In the genomic region with DNA sequence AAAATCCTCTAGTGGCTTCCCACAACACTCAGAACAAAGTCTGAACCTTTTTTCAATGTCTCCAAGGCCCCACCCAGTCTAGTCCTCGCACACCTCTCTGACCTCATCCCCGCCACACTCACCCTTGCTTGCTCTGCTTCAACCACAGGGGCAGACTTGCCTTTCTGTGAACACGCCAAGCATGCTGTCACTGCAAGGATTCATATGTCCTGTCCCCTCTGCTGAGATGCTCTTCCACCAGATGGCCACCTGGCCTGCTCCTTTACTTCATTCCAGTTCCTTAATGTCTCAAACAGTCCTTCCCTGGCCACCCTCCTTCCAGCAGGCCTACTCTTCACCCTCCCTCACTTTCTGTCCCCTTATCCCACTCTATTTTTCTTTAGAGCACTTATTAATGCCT, we compare ENCODE assay signal across 13 cellular contexts.
"Had no signal": no experiment of that assay in that cellular context is flagged by ENCODE, and none has a peak within 500 bp of the region (broad histone marks: within the 10 kb centered on the region; RNA-seq: fewer than 3 reads in every experiment).

No MANE protein-coding gene starts in this region.

- DNase-seq: activated CD4-positive, CD25-positive, alpha-beta regulatory T cell treated with anti-CD3 and anti-CD28 coated beads, Interleukin-2, amount 50 U/mL, for 72 hours; activated effector memory CD4-positive, alpha-beta T cell treated with Interleukin-2 at 50 U/mL for 16 hours; activated naive CD4-positive, alpha-beta T cell treated with anti-CD3 and anti-CD28 coated beads, Interleukin-2, amount 50 U/mL, for 16 hours; activated T-cell treated with anti-CD3 and anti-CD28 coated beads, Interleukin-2, amount 50 U/mL, for 24 hours; dorsolateral prefrontal cortex; esophagus squamous epithelium; hippocampal formation; left ventricle myocardium superior; retina; T-helper 9 cell; uterus had no signal

- H3K4me1 ChIP-seq: uterus had no signal

- ATAC-seq: left ventricle myocardium superior; natural killer cell treated with Interleukin-12 subunit alpha and Interleukin-12 subunit beta and Interleukin-15 and Interleukin-18, amount 100 ng/mL, for 72 hours; stimulated activated memory B cell treated with anti-CD40 and anti-IgM and Interleukin-4, amounts not matched to agents 10 μg/mL and 1 μg/mL and 100 μg/mL, for 72 hours had no signal

- H3K27ac ChIP-seq: dorsolateral prefrontal cortex, esophagus squamous epithelium, uterus had no signal

- H3K9me3 ChIP-seq: esophagus squamous epithelium, uterus had no signal

- H3K27me3 ChIP-seq: esophagus squamous epithelium, uterus had no signal

- H3K4me3 ChIP-seq: dorsolateral prefrontal cortex, esophagus squamous epithelium, uterus had no signal

- H3K36me3 ChIP-seq: esophagus squamous epithelium, uterus had no signal
